Comparison of ENCODE assay signal across 8 cellular contexts in genomic region chr2:226701052-226701451, GRCh38.
DNase-seq lines count a peak whose midpoint lies in the region; ATAC-seq and TF ChIP-seq lines count a peak whose summit lies in the region.

No MANE protein-coding gene starts in this region.

- H3K4me1 ChIP-seq in heart left ventricle: peaks cover 0 to 12% (median 6%) of the 10 kb centered on the region in 12 donors

- no peaks in the 10 kb centered on the region for H3K36me3 Mint-ChIP-seq in WTC11

- TF ChIP-seq POLR2A in heart left ventricle (IDR thresholded peaks at IDR 0.05): no peak

- H3K27me3 Mint-ChIP-seq in WTC11 (ENCODE audit: low read depth): no peaks in the 10 kb centered on the region

- 86 to 100% (median 93%) methylated on average over 1 of the region's 1 CpG for WGBS in heart left ventricle, 4 donors

- ATAC-seq in GM18508 (IDR thresholded peaks at IDR 0.05; ENCODE audit: insufficient read depth, unreplicated experiment) (peak; percentile 64), HG02840 (IDR thresholded peaks at IDR 0.05; ENCODE audit: low FRiP score, unreplicated experiment) (peak; percentile 52), heart left ventricle (no peak), left lobe of liver (no peak), WTC11 (no peak)

- H3K4me3 ChIP-seq in kidney epithelial cell (ENCODE audit: low read depth, low read length) (no peak overlapping the region), heart left ventricle (no peak overlapping the region)

- intact Hi-C loops in heart left ventricle (cut with DNase I): no loop called here

- H3K27me3 ChIP-seq in kidney epithelial cell (ENCODE audit: control insufficient read depth, insufficient read depth, low read length) (no peaks in the 10 kb centered on the region), heart left ventricle (no peaks in the 10 kb centered on the region)

- DNase-seq in NOMO-1 treated with dmso at 0.1 percent for 144 hours (lab: John Stamatoyannopoulos, UW; ENCODE audit: unreplicated experiment) (peak; percentile 74), kidney epithelial cell (ENCODE audit: low read depth) (peak; percentile 16), heart left ventricle (no peak), left lobe of liver (ENCODE audit: low spot score) (no peak), WTC11 (ENCODE audit: low spot score) (no peak), NCI-H345 treated with DMSO at 0.1 percent for 48 hours (lab: John Stamatoyannopoulos, UW; ENCODE audit: unreplicated experiment) (no peak)

- peaks cover 4% of the 10 kb centered on the region for H3K9me3 Mint-ChIP-seq in WTC11

- CTCF ChIA-PET in WTC11 (lab: Charles Lee): no interaction called here

- POLR2A ChIA-PET in WTC11 (lab: Charles Lee): no interaction called here

- TF ChIP-seq CTCF in kidney epithelial cell (IDR thresholded peaks at IDR 0.05; ENCODE audit: insufficient read depth, low read length, poor library complexity, severe bottlenecking) (no peak), heart left ventricle (IDR thresholded peaks at IDR 0.05) (no peak), WTC11 (IDR thresholded peaks at IDR 0.05) (no peak)

- H3K27ac Mint-ChIP-seq in WTC11: no peak overlapping the region

- no peak overlapping the region for H3K4me3 Mint-ChIP-seq in WTC11

- no peak overlapping the region for H3K27ac ChIP-seq in heart left ventricle

- peaks cover 7% of the 10 kb centered on the region for H3K4me1 Mint-ChIP-seq in WTC11

- H3K9me3 ChIP-seq in heart left ventricle: no peaks in the 10 kb centered on the region

- H3K36me3 ChIP-seq in kidney epithelial cell (ENCODE audit: control insufficient read depth, insufficient read depth, low read length): no peaks in the 10 kb centered on the region
- no peaks in the 10 kb centered on the region for H3K36me3 ChIP-seq in heart left ventricle

TF ChIP-seq in WTC11, 78 proteins besides CTCF, POLR2A, EP300 and RAD21:
- TF ChIP-seq ESRRA (CRISPR knock-in tag; IDR thresholded peaks at IDR 0.05; ENCODE audit: borderline replicate concordance): no peak
- TF ChIP-seq FOXP1 (CRISPR knock-in tag; IDR thresholded peaks at IDR 0.05; ENCODE audit: borderline replicate concordance): no peak
- TF ChIP-seq ZNF532 (CRISPR knock-in tag; IDR thresholded peaks at IDR 0.05; ENCODE audit: borderline replicate concordance): no peak
- TF ChIP-seq NFATC4 (CRISPR knock-in tag; IDR thresholded peaks at IDR 0.05): no peak
- no peak for TF ChIP-seq JUN (CRISPR knock-in tag; IDR thresholded peaks at IDR 0.05)
- TF ChIP-seq OVOL2 (CRISPR knock-in tag; IDR thresholded peaks at IDR 0.05; ENCODE audit: borderline replicate concordance): no peak
- TF ChIP-seq MYBL2 (CRISPR knock-in tag; IDR thresholded peaks at IDR 0.05): no peak
- no peak for TF ChIP-seq CBFB (CRISPR knock-in tag; IDR thresholded peaks at IDR 0.05; ENCODE audit: low read depth)
- no peak for TF ChIP-seq ZNF423 (CRISPR knock-in tag; IDR thresholded peaks at IDR 0.05)
- TF ChIP-seq RORB (CRISPR knock-in tag; IDR thresholded peaks at IDR 0.05): no peak
- TF ChIP-seq ZSCAN18 (CRISPR knock-in tag; IDR thresholded peaks at IDR 0.05): no peak
- TF ChIP-seq TEAD1 (CRISPR knock-in tag; IDR thresholded peaks at IDR 0.05): no peak

Comparison
In these comparisons a context has a peak if more than half of its experiments do, and no peak if none do; other contexts are left out.
1. ATAC-seq: peak in GM18508 (single experiment) and HG02840 (single experiment); none in heart left ventricle (0 of 4), left lobe of liver (single experiment) and WTC11 (single experiment).
2. DNase-seq: peak in NOMO-1 treated with dmso at 0.1 percent for 144 hours (single experiment) and kidney epithelial cell (single experiment); none in heart left ventricle (0 of 5), left lobe of liver (single experiment), WTC11 (single experiment) and NCI-H345 treated with DMSO at 0.1 percent for 48 hours (single experiment).